15 cellular contexts compared by ENCODE assay signal in genomic region chr9:90767523-90768100, GRCh38.
"Had no signal": no experiment of that assay in that cellular context is flagged by ENCODE, and none has a peak within 500 bp of the region (broad histone marks: within the 10 kb centered on the region; RNA-seq: fewer than 3 reads in every experiment).

No MANE protein-coding gene starts in this region.

- H3K4me3 ChIP-seq: ovary, thoracic aorta had no signal

- ATAC-seq: activated naive CD4-positive, alpha-beta T cell treated with anti-CD3 and anti-CD28 coated beads, Interleukin-2, amount 50 U/mL, for 72 hours; activated T-cell treated with anti-CD3 and anti-CD28 coated beads, Interleukin-2, amount 50 U/mL, for 72 hours; esophagus mucosa; left lobe of liver had no signal

- DNase-seq: activated CD4-positive, alpha-beta T cell treated with anti-CD3 and anti-CD28 coated beads, Interleukin-2, amount 10 ng/mL, durations not matched to agents 7 days and 5 days; activated CD8-positive, alpha-beta memory T cell treated with anti-CD3 and anti-CD28 coated beads, Interleukin-2, amount 50 U/mL, for 48 hours; activated gamma-delta T cell; activated T-cell treated with anti-CD3 and anti-CD28 coated beads, Interleukin-2, amount 50 U/mL, for 72 hours; caudate nucleus; hippocampal formation; ovary; stimulated activated CD4-positive, alpha-beta T cell treated with anti-CD3 and anti-CD28 coated beads, Interleukin-12 subunit alpha, Interleukin-12 subunit beta, amount 100 ng/mL, for 4 hours; stimulated activated CD4-positive, alpha-beta T cell treated with anti-CD3 and anti-CD28 coated beads, Interleukin-2, amount 100 ng/mL, for 24 hours had no signal

- H3K9me3 ChIP-seq: ovary, thoracic aorta had no signal

- H3K27me3 ChIP-seq: ovary had no signal

- H3K27ac ChIP-seq: ovary, thoracic aorta had no signal

- H3K36me3 ChIP-seq: ovary, thoracic aorta had no signal

- FAIRE-seq: colon, keratinocyte had no signal
